In genomic region chr22:41688365-41689211, GRCh38 we compare ENCODE assay signal across 8 cellular contexts. TPM values are rescaled to one million over a fixed set of nuclear protein-coding genes. Genes with fewer than 3 reads are reported as not detected.
DNase-seq lines count a peak whose midpoint lies in the region; ATAC-seq and TF ChIP-seq lines count a peak whose summit lies in the region.

TSS of gene SNU13 (minus strand) at chr22:41688867. CDS start at chr22:41688796, 71 bp downstream.

- H3K27me3 Mint-ChIP-seq in T-helper 17 cell (no peaks in the 10 kb centered on the region), progenitor cell of endocrine pancreas (no peaks in the 10 kb centered on the region)

- H3K36me3 ChIP-seq in upper lobe of right lung, result no peaks in the 10 kb centered on the region

- H3K9me3 Mint-ChIP-seq in progenitor cell of endocrine pancreas (ENCODE audit: low read depth), result no peaks in the 10 kb centered on the region

- H3K9me3 ChIP-seq in T-helper 17 cell (ENCODE audit: control insufficient read depth, low read length, poor library complexity, severe bottlenecking) (no peaks in the 10 kb centered on the region), upper lobe of right lung (no peaks in the 10 kb centered on the region)

- H3K4me1 ChIP-seq in upper lobe of right lung, result peaks cover 14% of the 10 kb centered on the region

- H3K4me1 Mint-ChIP-seq in T-helper 17 cell, result peaks cover 21% of the 10 kb centered on the region
- H3K4me1 Mint-ChIP-seq in progenitor cell of endocrine pancreas (ENCODE audit: low read depth), result peaks cover 10% of the 10 kb centered on the region

- H3K4me3 Mint-ChIP-seq in T-helper 17 cell (peak within 1 kb of the TSS; percentile 92), progenitor cell of endocrine pancreas (ENCODE audit: low read depth) (peak within 1 kb of the TSS; percentile 93)

- peak within 1 kb of the TSS; percentile 86 for H3K4me3 ChIP-seq in upper lobe of right lung

- H3K36me3 Mint-ChIP-seq in T-helper 17 cell (ENCODE audit: low read depth) (peaks cover 4% of the 10 kb centered on the region), progenitor cell of endocrine pancreas (ENCODE audit: insufficient read depth) (no peaks in the 10 kb centered on the region)

- H3K27me3 ChIP-seq in upper lobe of right lung, result no peaks in the 10 kb centered on the region

- H3K27ac Mint-ChIP-seq in T-helper 17 cell, result peak within 1 kb of the TSS; percentile 99
- H3K27ac Mint-ChIP-seq in progenitor cell of endocrine pancreas, result peak within 1 kb of the TSS; percentile 94

- intact Hi-C loops in left cardiac atrium (cut with DNase I) (no loop called here), upper lobe of right lung (cut with DNase I) (no loop called here)

- in situ Hi-C loops in GM13977 (cut with MboI; ENCODE audit: low pct_unique_long_range_greater_than_20kb, low sequenced_read_pairs, unreplicated experiment), result no loop called here

- H3K27ac ChIP-seq in upper lobe of right lung, result peak within 1 kb of the TSS; percentile 99

- ATAC-seq in HG02870 (IDR thresholded peaks at IDR 0.05; ENCODE audit: unreplicated experiment) (peak; percentile 80), T-helper 17 cell (peak; percentile 95), left cardiac atrium (peak; percentile 97 to 99), upper lobe of right lung (peak; percentile 99)

- TF ChIP-seq CTCF in GM13977 (IDR thresholded peaks at IDR 0.05; ENCODE audit: extremely low read depth, insufficient read depth, missing control alignments), result no peak
- TF ChIP-seq CTCF in progenitor cell of endocrine pancreas (IDR thresholded peaks at IDR 0.05; ENCODE audit: unreplicated experiment), result no peak
- TF ChIP-seq CTCF in upper lobe of right lung (IDR thresholded peaks at IDR 0.05), result peak; percentile 9

- DNase-seq in GM13977 (ENCODE audit: low spot score) (peak; percentile 91), NCI-H1694 (lab: John Stamatoyannopoulos, UW) (peak; percentile 76), T-helper 17 cell (peak; percentile 86 to 90 (median 89)), amniotic stem cell (lab: John Stamatoyannopoulos, UW) (peak; percentile 94), left cardiac atrium (peak; percentile 96), progenitor cell of endocrine pancreas (ENCODE audit: low spot score, unreplicated experiment) (peak; percentile 71), upper lobe of right lung (peak; percentile 96)

RNA-seq across cellular contexts. Expression of gene SNU13, which starts in this region (rescaled TPM):
- 100 to 1,000 TPM; 120 to 148 TPM for total RNA-seq in T-helper 17 cell
- 100 to 1,000 TPM; 178 to 226 TPM for total RNA-seq in left cardiac atrium
- 119 and 129 TPM in 2 replicates for total RNA-seq in progenitor cell of endocrine pancreas
- total RNA-seq in upper lobe of right lung, result 111 TPM

Comparison
In these comparisons a context has a peak if more than half of its experiments do, and no peak if none do; other contexts are left out.
1. Peak in every context shown above with its lines: DNase-seq, ATAC-seq, H3K4me3 ChIP-seq and H3K27ac ChIP-seq.